ENCODE assay signal across 13 cellular contexts in genomic region chr3:112653881-112654300, GRCh38. TPM values are rescaled to one million over a fixed set of nuclear protein-coding genes. Genes with fewer than 3 reads are reported as not detected.
DNase-seq lines count a peak whose midpoint lies in the region; TF ChIP-seq lines count a peak whose summit lies in the region.
"Had no signal": no experiment of that assay in that cellular context is flagged by ENCODE, and none has a peak within 500 bp of the region (broad histone marks: within the 10 kb centered on the region; RNA-seq: fewer than 3 reads in every experiment).

No MANE protein-coding gene starts in this region.

- H3K27me3 Mint-ChIP-seq in CD14-positive monocyte (ENCODE audit: low read depth in 3 of 3) = peaks cover 0 to 2% (median 0%) of the 10 kb centered on the region in 3 donors
- H3K27me3 Mint-ChIP-seq: activated CD4-positive, alpha-beta memory T cell treated with anti-CD3 and anti-CD28 coated beads, Interleukin-2, amount 10 ng/mL, durations not matched to agents 7 days and 5 days had no signal

- H3K9me3 Mint-ChIP-seq in CD14-positive monocyte = no peaks in the 10 kb centered on the region
- H3K9me3 Mint-ChIP-seq: activated CD4-positive, alpha-beta memory T cell treated with anti-CD3 and anti-CD28 coated beads, Interleukin-2, amount 10 ng/mL, durations not matched to agents 7 days and 5 days had no signal

- H3K27me3 ChIP-seq in brain microvascular endothelial cell (replicated peaks) = no peaks in the 10 kb centered on the region
- H3K27me3 ChIP-seq in tibial artery = no peaks in the 10 kb centered on the region
- peaks cover 24% of the 10 kb centered on the region for H3K27me3 ChIP-seq in WERI-Rb-1 (ENCODE audit: insufficient read depth, low read depth, severe bottlenecking)

- no peaks in the 10 kb centered on the region for H3K36me3 Mint-ChIP-seq in CD14-positive monocyte

- H3K36me3 ChIP-seq in brain microvascular endothelial cell (replicated peaks) (no peaks in the 10 kb centered on the region), tibial artery (no peaks in the 10 kb centered on the region), WERI-Rb-1 (no peaks in the 10 kb centered on the region)

- peak; percentile 77 for DNase-seq in HS-5 (ENCODE audit: low read depth)
- peak; percentile 97 for DNase-seq in brain microvascular endothelial cell
- peak; percentile 83 for DNase-seq in islet precursor cell
- no peak for DNase-seq in tibial artery
- DNase-seq in globus pallidus (ENCODE audit: low spot score) = no peak
- no peak for DNase-seq in CD14-positive monocyte (ENCODE audit: low spot score)
- DNase-seq in amygdala (lab: John Stamatoyannopoulos, UW) = no peak
- no peak for DNase-seq in WERI-Rb-1
- DNase-seq: activated CD4-positive, alpha-beta memory T cell treated with anti-CD3 and anti-CD28 coated beads, Interleukin-2, amount 10 ng/mL, durations not matched to agents 7 days and 5 days; DMS79; naive thymus-derived CD4-positive, alpha-beta T cell; NCI-H146; SHP77 had no signal

- intact Hi-C loops in tibial artery (cut with DNase I; ENCODE audit: low total_unique reads) = no loop called here
- intact Hi-C loops in CD14-positive monocyte (cut with micrococcal nuclease) = no loop called here

- H3K27ac Mint-ChIP-seq in CD14-positive monocyte = no peak overlapping the region
- H3K27ac Mint-ChIP-seq: activated CD4-positive, alpha-beta memory T cell treated with anti-CD3 and anti-CD28 coated beads, Interleukin-2, amount 10 ng/mL, durations not matched to agents 7 days and 5 days; naive thymus-derived CD4-positive, alpha-beta T cell had no signal

- TF ChIP-seq CTCF in brain microvascular endothelial cell (IDR thresholded peaks at IDR 0.05; ENCODE audit: low read depth, low read length, missing control alignments) (no peak), tibial artery (IDR thresholded peaks at IDR 0.05) (no peak), CD14-positive monocyte (IDR thresholded peaks at IDR 0.05) (no peak), WERI-Rb-1 (IDR thresholded peaks at IDR 0.05; ENCODE audit: low read depth, low read length) (no peak)

- H3K4me3 Mint-ChIP-seq in CD14-positive monocyte = no peak overlapping the region
- H3K4me3 Mint-ChIP-seq: activated CD4-positive, alpha-beta memory T cell treated with anti-CD3 and anti-CD28 coated beads, Interleukin-2, amount 10 ng/mL, durations not matched to agents 7 days and 5 days; naive thymus-derived CD4-positive, alpha-beta T cell had no signal

- H3K4me1 Mint-ChIP-seq in CD14-positive monocyte = peaks cover 2% of the 10 kb centered on the region

- H3K4me1 ChIP-seq in tibial artery = peaks cover 0 to 28% (median 0%) of the 10 kb centered on the region in 4 donors

- H3K27ac ChIP-seq in brain microvascular endothelial cell = peak overlapping the region; percentile 99
- peak overlapping the region; percentile 57 to 58 for H3K27ac ChIP-seq in tibial artery
- no peak overlapping the region for H3K27ac ChIP-seq in WERI-Rb-1

- in situ Hi-C loops in brain microvascular endothelial cell (cut with HindIII; ENCODE audit: low pct_ligation_motif_present, low sequenced_read_pairs) = no loop called here

- H3K9me3 ChIP-seq in tibial artery = no peaks in the 10 kb centered on the region
- H3K9me3 ChIP-seq in WERI-Rb-1 (ENCODE audit: severe bottlenecking) = peaks cover 2% of the 10 kb centered on the region

- peak overlapping the region; percentile 4 for H3K4me3 ChIP-seq in brain microvascular endothelial cell (ENCODE audit: low read depth, low read length)
- H3K4me3 ChIP-seq in tibial artery = no peak overlapping the region
- no peak overlapping the region for H3K4me3 ChIP-seq in WERI-Rb-1 (ENCODE audit: low read depth, low read length)

RNA-seq across cellular contexts. Expression of gene CCDC80, which starts 12.9 kb away (rescaled TPM):
- under 1 TPM in 1 of 2 donors, not detected in 1; 0.05 TPM for polyA plus RNA-seq in CD14-positive monocyte

Comparison
In these comparisons a context has a peak if more than half of its experiments do, and no peak if none do; other contexts are left out.
1. DNase-seq: peak in HS-5 (single experiment), brain microvascular endothelial cell (single experiment) and islet precursor cell (single experiment); none in tibial artery (0 of 2), globus pallidus (single experiment), CD14-positive monocyte (single experiment), amygdala (0 of 56) and WERI-Rb-1 (single experiment).